2 cellular contexts compared by ENCODE assay signal in genomic region chr3:13042127-13042931, GRCh38.
TF ChIP-seq lines count a peak whose summit lies in the region.

No MANE protein-coding gene starts in this region.

TF ChIP-seq in H1, 55 proteins besides CTCF, POLR2A, EP300 and RAD21:
- no peak for TF ChIP-seq BACH1 (IDR thresholded peaks at IDR 0.05; ENCODE audit: low read length)
- no peak for TF ChIP-seq USF2 (IDR thresholded peaks at IDR 0.05; ENCODE audit: low read length)
- TF ChIP-seq POU5F1 (IDR thresholded peaks at IDR 0.05; ENCODE audit: low read depth, low read length) = no peak
- no peak for TF ChIP-seq HDAC6 (IDR thresholded peaks at IDR 0.05; ENCODE audit: low read depth, low read length)
- TF ChIP-seq KDM4A (IDR thresholded peaks at IDR 0.05; ENCODE audit: low read depth, low read length, severe bottlenecking) = no peak
- TF ChIP-seq E2F6 (IDR thresholded peaks at IDR 0.05) = no peak
- no peak for TF ChIP-seq TBP (IDR thresholded peaks at IDR 0.05; ENCODE audit: low read depth, low read length)
- TF ChIP-seq ASH2L (IDR thresholded peaks at IDR 0.05; ENCODE audit: low read length) = no peak
- no peak for TF ChIP-seq ZNF274 (IDR thresholded peaks at IDR 0.05; ENCODE audit: borderline replicate concordance, extremely low read depth, low read length)
- no peak for TF ChIP-seq RBBP5 (IDR thresholded peaks at IDR 0.05; ENCODE audit: borderline replicate concordance, low read depth, low read length)
- TF ChIP-seq SP1 (IDR thresholded peaks at IDR 0.05; ENCODE audit: low read depth, low read length) = no peak
- TF ChIP-seq CHD2 (IDR thresholded peaks at IDR 0.05; ENCODE audit: low read length) = no peak
- no peak for TF ChIP-seq MAX (IDR thresholded peaks at IDR 0.05)
- no peak for TF ChIP-seq POLR2AphosphoS5 (IDR thresholded peaks at IDR 0.05; ENCODE audit: low read depth, low read length)
- TF ChIP-seq SIN3A (conservative IDR thresholded peaks at IDR 0.05 in 1 of 2, IDR thresholded peaks at IDR 0.05 in 1 of 2; ENCODE audit: low read depth in 1 of 2, low read length in 2 of 2) = no peak
- TF ChIP-seq EGR1 (IDR thresholded peaks at IDR 0.05; ENCODE audit: borderline replicate concordance, low read depth, low read length) = no peak
- no peak for TF ChIP-seq YY1 (IDR thresholded peaks at IDR 0.05; ENCODE audit: low read depth, low read length)
- TF ChIP-seq RNF2 (IDR thresholded peaks at IDR 0.05; ENCODE audit: borderline replicate concordance, low read depth, low read length, missing control alignments, poor library complexity, severe bottlenecking) = no peak
- no peak for TF ChIP-seq TAF7 (optimal IDR thresholded peaks at IDR 0.05; ENCODE audit: borderline replicate concordance, low read depth, low read length)

TF ChIP-seq in neural cell, 6 proteins besides CTCF, POLR2A, EP300 and RAD21:
- TF ChIP-seq POLR2AphosphoS5 (IDR thresholded peaks at IDR 0.05) (no peak), TAF1 (IDR thresholded peaks at IDR 0.05; ENCODE audit: low read depth) (no peak), REST (IDR thresholded peaks at IDR 0.05; ENCODE audit: borderline replicate concordance) (no peak), MXI1 (conservative IDR thresholded peaks at IDR 0.05; ENCODE audit: poor library complexity, severe bottlenecking) (no peak), EZH2 (IDR thresholded peaks at IDR 0.05; ENCODE audit: borderline replicate concordance, insufficient read depth, low read length, poor library complexity, severe bottlenecking) (no peak)
